ENCODE assay signal across 2 cellular contexts in the genomic region with DNA sequence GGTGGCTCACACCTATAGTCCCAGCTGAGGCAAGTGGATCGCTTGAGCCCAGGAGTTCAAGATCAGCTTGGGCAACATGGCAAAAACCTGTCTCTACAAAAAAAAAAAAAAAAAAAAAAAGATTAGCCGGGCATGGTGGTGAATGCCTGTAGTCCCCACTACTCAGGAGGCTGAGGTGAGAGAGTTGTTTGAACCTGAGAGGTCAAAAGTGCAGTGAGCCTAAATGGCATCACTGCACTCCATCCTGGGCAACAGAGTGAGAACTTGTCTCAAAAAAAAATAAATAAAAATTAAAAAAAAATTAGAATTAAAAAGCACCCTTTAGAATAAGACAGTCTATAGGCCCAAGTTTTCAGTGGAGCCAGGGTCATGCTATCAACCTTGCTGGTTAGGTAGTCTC.
TF ChIP-seq lines count a peak whose summit lies in the region.

No MANE protein-coding gene starts in this region.

TF ChIP-seq in IMR-90, 13 proteins besides CTCF, POLR2A, EP300 and RAD21:
- no peak for TF ChIP-seq FOS (IDR thresholded peaks at IDR 0.05; ENCODE audit: low read depth, low read length)
- TF ChIP-seq SMC3 (IDR thresholded peaks at IDR 0.05; ENCODE audit: low read depth, low read length), result no peak
- TF ChIP-seq MAFK (IDR thresholded peaks at IDR 0.05; ENCODE audit: low read depth, low read length), result no peak
- TF ChIP-seq NFE2L2 (IDR thresholded peaks at IDR 0.05; ENCODE audit: low read depth, low read length), result no peak

TF ChIP-seq in GM12878, 131 proteins besides CTCF, POLR2A, EP300 and RAD21:
- no peak for TF ChIP-seq ZNF687 (IDR thresholded peaks at IDR 0.05)
- TF ChIP-seq IRF4 (IDR thresholded peaks at IDR 0.05; ENCODE audit: low read depth, low read length), result no peak
- no peak for TF ChIP-seq CREB1 (IDR thresholded peaks at IDR 0.05; ENCODE audit: low read depth)
- TF ChIP-seq SPI1 (IDR thresholded peaks at IDR 0.05; ENCODE audit: borderline replicate concordance, insufficient read depth, low read depth, low read length), result no peak
